8 cellular contexts compared by ENCODE assay signal in genomic region chr16:57535680-57536305, GRCh38. TPM values are rescaled to one million over a fixed set of nuclear protein-coding genes. Genes with fewer than 3 reads are reported as not detected.
DNase-seq lines count a peak whose midpoint lies in the region; TF ChIP-seq lines count a peak whose summit lies in the region.

No MANE protein-coding gene starts in this region.

- H3K27me3 ChIP-seq in cardiac muscle cell (no peaks in the 10 kb centered on the region), parathyroid adenoma (ENCODE audit: control insufficient read depth, insufficient read depth, low read length) (no peaks in the 10 kb centered on the region), tibial artery (no peaks in the 10 kb centered on the region)

- H3K27ac Mint-ChIP-seq in activated naive CD8-positive, alpha-beta T cell treated with anti-CD3 and anti-CD28 coated beads for 36 hours: peak overlapping the region; percentile 81

- H2AFZ ChIP-seq in parathyroid adenoma: peak overlapping the region; percentile 100

- peaks cover 2% of the 10 kb centered on the region for H3K36me3 Mint-ChIP-seq in activated naive CD8-positive, alpha-beta T cell treated with anti-CD3 and anti-CD28 coated beads for 36 hours

- TF ChIP-seq CTCF in LNCaP clone FGC (IDR thresholded peaks at IDR 0.05; ENCODE audit: control insufficient read depth, extremely low read depth, insufficient read depth) (0 out of 2 replicates have a peak, but pooled peaks have one; percentile 16), cardiac muscle cell (IDR thresholded peaks at IDR 0.05; ENCODE audit: low read depth, low read length) (peak; percentile 23), parathyroid adenoma (IDR thresholded peaks at IDR 0.05) (peak; percentile 20), tibial artery (IDR thresholded peaks at IDR 0.05) (peak in 1 of 2 experiments; percentile 9)

- H3K4me3 Mint-ChIP-seq in activated naive CD8-positive, alpha-beta T cell treated with anti-CD3 and anti-CD28 coated beads for 36 hours: peak overlapping the region; percentile 80

- DNase-seq in ELF-1 (ENCODE audit: low read depth, low spot score) (peak; percentile 92), H4 (ENCODE audit: low spot score) (peak; percentile 82), LNCaP clone FGC (ENCODE audit: low read depth) (peak; percentile 73), SKM-1 treated with dmso at 0.1 percent for 144 hours (lab: John Stamatoyannopoulos, UW; ENCODE audit: unreplicated experiment) (peak; percentile 70), cardiac muscle cell (ENCODE audit: low read depth in 1 of 2, low spot score in 1 of 2) (peak; percentile 94), tibial artery (peak; percentile 90 to 97)
- DNase-seq in activated naive CD8-positive, alpha-beta T cell treated with anti-CD3 and anti-CD28 coated beads for 36 hours: peak; percentile 93

- no peaks in the 10 kb centered on the region for H3K9me3 ChIP-seq in cardiac muscle cell (ENCODE audit: low read depth)
- no peaks in the 10 kb centered on the region for H3K9me3 ChIP-seq in parathyroid adenoma (ENCODE audit: control insufficient read depth, low read length)
- H3K9me3 ChIP-seq in tibial artery: no peaks in the 10 kb centered on the region

- no peaks in the 10 kb centered on the region for H3K36me3 ChIP-seq in cardiac muscle cell
- no peaks in the 10 kb centered on the region for H3K36me3 ChIP-seq in parathyroid adenoma (ENCODE audit: control insufficient read depth, insufficient read depth, low read length)
- H3K36me3 ChIP-seq in tibial artery: no peaks in the 10 kb centered on the region

- intact Hi-C loops in tibial artery (cut with DNase I; ENCODE audit: low total_unique reads): loop anchor here (10.0 kb wide), 1 partner anchor 231 kb away; no protein-coding TSS in a partner anchor

- peaks cover 66% of the 10 kb centered on the region for H3K4me1 Mint-ChIP-seq in activated naive CD8-positive, alpha-beta T cell treated with anti-CD3 and anti-CD28 coated beads for 36 hours

- peak overlapping the region; percentile 80 for H3K9ac ChIP-seq in parathyroid adenoma

- no peaks in the 10 kb centered on the region for H3K9me3 Mint-ChIP-seq in activated naive CD8-positive, alpha-beta T cell treated with anti-CD3 and anti-CD28 coated beads for 36 hours

- no peaks in the 10 kb centered on the region for H3K79me2 ChIP-seq in parathyroid adenoma

- no peaks in the 10 kb centered on the region for H3K27me3 Mint-ChIP-seq in activated naive CD8-positive, alpha-beta T cell treated with anti-CD3 and anti-CD28 coated beads for 36 hours

- peak overlapping the region; percentile 89 for H3K4me2 ChIP-seq in parathyroid adenoma (ENCODE audit: low read length)

- H3K4me1 ChIP-seq in cardiac muscle cell (ENCODE audit: low read depth) (peaks cover 20% of the 10 kb centered on the region), parathyroid adenoma (peaks cover 26% of the 10 kb centered on the region), tibial artery (peaks cover 0 to 52% (median 39%) of the 10 kb centered on the region in 4 donors)

- H3K4me3 ChIP-seq in LNCaP clone FGC (ENCODE audit: low read depth, low read length): peak overlapping the region; percentile 60
- H3K4me3 ChIP-seq in cardiac muscle cell: peak overlapping the region; percentile 80
- peak overlapping the region; percentile 92 for H3K4me3 ChIP-seq in parathyroid adenoma (ENCODE audit: low read depth, low read length)
- peak overlapping the region; percentile 78 to 89 for H3K4me3 ChIP-seq in tibial artery

- H3K27ac ChIP-seq in cardiac muscle cell: peak overlapping the region; percentile 94
- H3K27ac ChIP-seq in parathyroid adenoma: peak overlapping the region; percentile 69
- peak overlapping the region; percentile 86 to 91 for H3K27ac ChIP-seq in tibial artery

RNA-seq across cellular contexts. Expression of gene CCDC102A, which starts 0.6 kb away (rescaled TPM):
- 5.8 and 10.2 TPM in 2 replicates for total RNA-seq in H4 (2014; rRNA removed; shearing (Covaris generic))
- total RNA-seq in activated naive CD8-positive, alpha-beta T cell treated with anti-CD3 and anti-CD28 coated beads for 36 hours: 10 to 100 TPM in 1 of 2 experiments, 1 to 10 TPM in 1; 8.7 to 10.2 TPM
- total RNA-seq in cardiac muscle cell: 41.3 and 51.9 TPM in 2 replicates
- 30.1 and 43.8 TPM in 2 replicates for polyA plus RNA-seq in cardiac muscle cell

RNA-seq across cellular contexts. Expression of gene ADGRG5, which starts 6.7 kb away (rescaled TPM):
- not detected in 2 replicates for total RNA-seq in H4 (2014; rRNA removed; shearing (Covaris generic))
- total RNA-seq in activated naive CD8-positive, alpha-beta T cell treated with anti-CD3 and anti-CD28 coated beads for 36 hours: 1 to 10 TPM; 1.3 to 1.4 TPM
- total RNA-seq in cardiac muscle cell: not detected in 2 replicates
- 0.05 TPM in 1 of 2 replicates, not detected in the other for polyA plus RNA-seq in cardiac muscle cell

RNA-seq across cellular contexts. Expression of gene DOK4, which starts 49.5 kb away (rescaled TPM):
- total RNA-seq in H4 (2014; rRNA removed; shearing (Covaris generic)): 15.5 and 25.4 TPM in 2 replicates
- total RNA-seq in activated naive CD8-positive, alpha-beta T cell treated with anti-CD3 and anti-CD28 coated beads for 36 hours: 1 to 10 TPM; 4.5 to 4.8 TPM
- total RNA-seq in cardiac muscle cell: 1,502 and 2,409 TPM in 2 replicates
- 1,563 and 2,826 TPM in 2 replicates for polyA plus RNA-seq in cardiac muscle cell

Comparison
In these comparisons a context has a peak if more than half of its experiments do, and no peak if none do; other contexts are left out.
1. Peak in every context shown above with its lines: DNase-seq, H3K4me3 ChIP-seq and H3K27ac ChIP-seq.
2. RNA of gene DOK4, which starts 49.5 kb away (total RNA-seq): 1,502 to 2,409 TPM in cardiac muscle cell; 15.5 to 25.4 TPM in H4 and 4.5 to 4.8 TPM in activated naive CD8-positive, alpha-beta T cell treated with anti-CD3 and anti-CD28 coated beads for 36 hours; every median in the first group is over 10 times any median in the second.